ENCODE assay signal across 8 cellular contexts in genomic region chr12:4648499-4649357, GRCh38. TPM values are rescaled to one million over a fixed set of nuclear protein-coding genes. Genes with fewer than 3 reads are reported as not detected.
DNase-seq lines count a peak whose midpoint lies in the region; ATAC-seq and TF ChIP-seq lines count a peak whose summit lies in the region.

Gene AKAP3, minus strand, starts transcription at chr12:4649051. Its CDS starts 10,855 bp downstream, at chr12:4638196.
Gene NDUFA9, plus strand, starts transcription at chr12:4649114. Its CDS starts 13 bp downstream, at chr12:4649127.

- 0 to 1% (median 0%) methylated on average over 36 to 39 of the region's 39 CpGs for WGBS in stomach, 5 donors

- TF ChIP-seq POLR2A in Raji (IDR thresholded peaks at IDR 0.05; ENCODE audit: insufficient read depth, low read depth, low read length) (peak; percentile 91), stomach (IDR thresholded peaks at IDR 0.05) (no peak)

- H3K4me1 Mint-ChIP-seq in neural crest cell = peaks cover 31% of the 10 kb centered on the region

- ATAC-seq in GM21825 (IDR thresholded peaks at IDR 0.05; ENCODE audit: unreplicated experiment) = peak; percentile 79
- ATAC-seq in foreskin keratinocyte = peak; percentile 92

- peak within 1 kb of the TSS; percentile 95 for H3K4me3 Mint-ChIP-seq in neural crest cell

- H3K4me3 ChIP-seq in DOHH2 (ENCODE audit: low read length) (peak within 1 kb of the TSS; percentile 80), stomach (peak within 1 kb of the TSS; percentile 58 to 71 (median 66))

- no peaks in the 10 kb centered on the region for H3K9me2 ChIP-seq in DOHH2 (replicated peaks; ENCODE audit: control insufficient read depth, low read length)

- DNase-seq in LoVo (ENCODE audit: low spot score) (peak; percentile 93), activated gamma-delta T cell treated with Interleukin-2 at 50 U/mL for 16 hours (peak; percentile 72), foreskin keratinocyte (peak; percentile 69 to 84), neural crest cell (ENCODE audit: low read depth, low spot score) (peak; percentile 65), stomach (peak; percentile 82)

- no peaks in the 10 kb centered on the region for H3K9me3 Mint-ChIP-seq in neural crest cell

- H3K36me3 ChIP-seq in DOHH2 (ENCODE audit: control insufficient read depth, low read length) (no peaks in the 10 kb centered on the region), stomach (no peaks in the 10 kb centered on the region)

- H3K27ac ChIP-seq in DOHH2 (ENCODE audit: low read depth, low read length) (peak within 1 kb of the TSS; percentile 30), foreskin keratinocyte (peak within 1 kb of the TSS; percentile 91), stomach (peak within 1 kb of the TSS; percentile 78 to 92 (median 89))

- H3K27ac Mint-ChIP-seq in neural crest cell (ENCODE audit: unreplicated experiment) = peak within 1 kb of the TSS; percentile 94

- intact Hi-C loops in stomach (cut with DNase I; ENCODE audit: low total_unique reads) = no loop called here

- peak within 1 kb of the TSS; percentile 91 for H3K4me2 ChIP-seq in DOHH2 (ENCODE audit: low read length)

- H3F3A ChIP-seq in DOHH2 (ENCODE audit: control insufficient read depth, insufficient read depth) = no peaks in the 10 kb centered on the region

- no peaks in the 10 kb centered on the region for H3K27me3 ChIP-seq in DOHH2 (ENCODE audit: control insufficient read depth, low read length)
- H3K27me3 ChIP-seq in foreskin keratinocyte = no peaks in the 10 kb centered on the region
- H3K27me3 ChIP-seq in stomach = no peaks in the 10 kb centered on the region

- no peak for TF ChIP-seq EP300 in stomach (IDR thresholded peaks at IDR 0.05)

- TF ChIP-seq CTCF in DOHH2 (IDR thresholded peaks at IDR 0.05; ENCODE audit: low read depth, low read length, poor library complexity, severe bottlenecking) (no peak), foreskin keratinocyte (conservative IDR thresholded peaks at IDR 0.05) (no peak), neural crest cell (conservative IDR thresholded peaks at IDR 0.05) (no peak), stomach (IDR thresholded peaks at IDR 0.05) (peak in 1 of 7 experiments; percentile 20)

- H3K9me3 ChIP-seq in DOHH2 (ENCODE audit: control insufficient read depth, insufficient read depth, low read length) (no peaks in the 10 kb centered on the region), stomach (no peaks in the 10 kb centered on the region)

- no peaks in the 10 kb centered on the region for H3K36me3 Mint-ChIP-seq in neural crest cell (ENCODE audit: low read depth)

- H3K4me1 ChIP-seq in DOHH2 (ENCODE audit: control insufficient read depth, low read length) = peaks cover 21% of the 10 kb centered on the region
- H3K4me1 ChIP-seq in foreskin keratinocyte = peaks cover 4% of the 10 kb centered on the region
- peaks cover 11 to 52% (median 34%) of the 10 kb centered on the region in 4 donors for H3K4me1 ChIP-seq in stomach

- peaks cover 56% of the 10 kb centered on the region for H3K79me2 ChIP-seq in DOHH2 (ENCODE audit: control insufficient read depth, low read length)

- H3K27me3 Mint-ChIP-seq in neural crest cell (ENCODE audit: low read depth) = peaks cover 14% of the 10 kb centered on the region

- no peaks in the 10 kb centered on the region for H4K20me1 ChIP-seq in DOHH2 (ENCODE audit: control insufficient read depth, insufficient read depth, low read depth, low read length)

RNA-seq across cellular contexts. Expression of gene AKAP3, which starts in this region (rescaled TPM):
- 1.2 and 1.7 TPM in 2 replicates for total RNA-seq in foreskin keratinocyte
- polyA plus RNA-seq in foreskin keratinocyte = 0.35 and 0.42 TPM in 2 replicates
- 2.8 and 3.5 TPM in 2 replicates for total RNA-seq in neural crest cell
- total RNA-seq in stomach = under 1 TPM in 4 of 5 donors, not detected in 1; 0.29 to 0.58 (median 0.33) TPM
- 1 to 10 TPM in 1 of 3 donors, under 1 TPM in 1, not detected in 1; 0.88 to 1.3 TPM for polyA plus RNA-seq in stomach

RNA-seq across cellular contexts. Expression of gene NDUFA9, which starts in this region (rescaled TPM):
- total RNA-seq in foreskin keratinocyte (129 TPM in 2 replicates), neural crest cell (71.6 and 77.0 TPM in 2 replicates), stomach (10 to 100 TPM; 10.5 to 72.4 (median 48.8) TPM)
- polyA plus RNA-seq in foreskin keratinocyte (129 and 134 TPM in 2 replicates), stomach (10 to 100 TPM; 48.7 to 71.3 (median 60.0) TPM)

Comparison
In these comparisons a context has a peak if more than half of its experiments do, and no peak if none do; other contexts are left out.
1. Peak in every context shown above with its lines: DNase-seq, ATAC-seq, H3K4me3 ChIP-seq and H3K27ac ChIP-seq.
2. H3K27ac ChIP-seq: peak in every context shown above with its lines; median percentile 91 in foreskin keratinocyte; 89 in stomach; 30 in DOHH2.